In genomic region chr15:44912186-44912585, GRCh38 we compare ENCODE assay signal across 15 cellular contexts. TPM values are rescaled to one million over a fixed set of nuclear protein-coding genes. Genes with fewer than 3 reads are reported as not detected.
"Had no signal": no experiment of that assay in that cellular context is flagged by ENCODE, and none has a peak within 500 bp of the region (broad histone marks: within the 10 kb centered on the region; RNA-seq: fewer than 3 reads in every experiment).

No MANE protein-coding gene starts in this region.

RNA-seq across cellular contexts. Expression of gene TERB2, which starts 44.3 kb away (rescaled TPM):
- total RNA-seq: stomach, subcutaneous adipose tissue, suprapubic skin, temporal lobe, thoracic aorta, thyroid gland, tibial nerve, transverse colon, upper lobe of left lung, upper lobe of right lung, ureter, urinary bladder, uterus, vagina had no signal
- polyA plus RNA-seq: stomach, thymus, urinary bladder had no signal
